Comparison of ENCODE assay signal across 8 cellular contexts in the genomic region with DNA sequence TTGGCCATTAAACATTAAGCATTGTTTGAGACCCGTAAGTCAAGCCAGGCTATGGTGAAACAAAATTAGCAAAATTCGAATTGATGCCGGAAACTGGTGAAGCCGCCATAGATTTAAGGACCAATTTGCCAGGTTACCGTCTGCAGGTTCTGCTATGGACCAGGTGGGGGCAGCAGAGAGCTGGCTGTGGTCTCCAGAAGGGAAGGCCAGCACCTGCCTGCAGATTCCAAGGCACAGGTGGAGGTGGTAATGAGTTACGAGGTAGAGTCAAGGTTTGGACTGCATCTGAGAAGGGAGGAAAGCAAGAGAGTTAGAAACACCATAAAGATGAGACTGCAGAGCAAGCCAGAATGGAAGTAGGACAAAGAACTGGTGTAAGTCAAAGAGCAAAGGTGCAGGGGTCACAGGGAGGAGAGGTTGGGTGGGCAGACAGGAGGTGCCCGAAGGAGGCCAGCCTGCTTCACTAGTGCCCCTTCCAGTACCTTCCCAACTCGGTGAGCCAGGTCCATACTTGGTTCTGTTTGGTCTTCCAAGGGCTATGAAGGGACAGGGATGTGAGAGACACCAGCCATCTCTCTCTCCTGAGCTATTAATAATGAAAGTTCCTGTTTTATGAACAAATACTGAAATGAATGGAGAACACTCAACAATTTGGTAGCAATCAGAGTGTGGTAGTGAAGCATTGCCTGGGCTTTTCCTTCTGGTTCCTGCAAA.
DNase-seq lines count a peak whose midpoint lies in the region; ATAC-seq and TF ChIP-seq lines count a peak whose summit lies in the region.

No MANE protein-coding gene starts in this region.

- H3K27me3 ChIP-seq in CD4-positive, CD25-positive, alpha-beta regulatory T cell (ENCODE audit: control insufficient read depth, insufficient read depth, low read length) = peaks cover 4% of the 10 kb centered on the region

- H3K4me1 ChIP-seq in CD4-positive, CD25-positive, alpha-beta regulatory T cell (ENCODE audit: control insufficient read depth, insufficient read depth, low read length, poor library complexity, severe bottlenecking) = no peaks in the 10 kb centered on the region

- no peaks in the 10 kb centered on the region for H3K36me3 Mint-ChIP-seq in CD4-positive, CD25-positive, alpha-beta regulatory T cell

- H3K4me3 ChIP-seq in CD4-positive, CD25-positive, alpha-beta regulatory T cell (ENCODE audit: low read depth, low read length) = no peak overlapping the region
- no peak overlapping the region for H3K4me3 ChIP-seq in retinal pigment epithelial cell (ENCODE audit: low read length)

- peaks cover 0 to 4% (median 0%) of the 10 kb centered on the region in 7 donors for H3K9me3 Mint-ChIP-seq in CD4-positive, CD25-positive, alpha-beta regulatory T cell

- H3K9me3 ChIP-seq in CD4-positive, CD25-positive, alpha-beta regulatory T cell (ENCODE audit: control insufficient read depth in 2 of 2, low read length in 2 of 2) = no peaks in the 10 kb centered on the region

- H3K36me3 ChIP-seq in CD4-positive, CD25-positive, alpha-beta regulatory T cell (ENCODE audit: control insufficient read depth, insufficient read depth, low read length) = no peaks in the 10 kb centered on the region

- DNase-seq in CD4-positive, CD25-positive, alpha-beta regulatory T cell = peak; percentile 7 to 67 (median 43)
- DNase-seq in NCI-H82 (lab: John Stamatoyannopoulos, UW) (peak; percentile 72), fibroblast of the conjunctiva (ENCODE audit: low read depth) (peak; percentile 8), retinal pigment epithelial cell (ENCODE audit: low read depth) (no peak), ureter (ENCODE audit: low spot score) (no peak)
- peak; percentile 38 for DNase-seq in activated T-cell treated with anti-CD3 and anti-CD28 coated beads, Interleukin-2, amount 50 U/mL, for 1 hour

- H3K27ac Mint-ChIP-seq in CD4-positive, CD25-positive, alpha-beta regulatory T cell = no peak overlapping the region

- no peak overlapping the region for H3K4me3 Mint-ChIP-seq in CD4-positive, CD25-positive, alpha-beta regulatory T cell

- ATAC-seq in CD4-positive, CD25-positive, alpha-beta regulatory T cell (ENCODE audit: low read depth in 2 of 2) = peak; percentile 68 to 74
- ATAC-seq in GM19023 (IDR thresholded peaks at IDR 0.05; ENCODE audit: unreplicated experiment) (peak; percentile 89), HG03095 (IDR thresholded peaks at IDR 0.05; ENCODE audit: unreplicated experiment) (peak; percentile 93)

- peaks cover 0 to 3% (median 0%) of the 10 kb centered on the region in 4 donors for H3K4me1 Mint-ChIP-seq in CD4-positive, CD25-positive, alpha-beta regulatory T cell

- no peak overlapping the region for H3K27ac ChIP-seq in CD4-positive, CD25-positive, alpha-beta regulatory T cell (ENCODE audit: insufficient read depth, low read length, poor library complexity, severe bottlenecking)

- peak; percentile 93 for TF ChIP-seq CTCF in retinal pigment epithelial cell (conservative IDR thresholded peaks at IDR 0.05; ENCODE audit: low read depth, low read length)

- no peaks in the 10 kb centered on the region for H3K27me3 Mint-ChIP-seq in CD4-positive, CD25-positive, alpha-beta regulatory T cell

Comparison
In these comparisons a context has a peak if more than half of its experiments do, and no peak if none do; other contexts are left out.
1. DNase-seq: peak in CD4-positive, CD25-positive, alpha-beta regulatory T cell (3 of 3), NCI-H82 (single experiment), activated T-cell treated with anti-CD3 and anti-CD28 coated beads, Interleukin-2, amount 50 U/mL, for 1 hour (single experiment) and fibroblast of the conjunctiva (single experiment); none in retinal pigment epithelial cell (single experiment) and ureter (single experiment).
2. Peak in every context shown above with its lines, with median percentiles within 50 percentile points of each other: ATAC-seq.